9 cellular contexts compared by ENCODE assay signal in the genomic region with DNA sequence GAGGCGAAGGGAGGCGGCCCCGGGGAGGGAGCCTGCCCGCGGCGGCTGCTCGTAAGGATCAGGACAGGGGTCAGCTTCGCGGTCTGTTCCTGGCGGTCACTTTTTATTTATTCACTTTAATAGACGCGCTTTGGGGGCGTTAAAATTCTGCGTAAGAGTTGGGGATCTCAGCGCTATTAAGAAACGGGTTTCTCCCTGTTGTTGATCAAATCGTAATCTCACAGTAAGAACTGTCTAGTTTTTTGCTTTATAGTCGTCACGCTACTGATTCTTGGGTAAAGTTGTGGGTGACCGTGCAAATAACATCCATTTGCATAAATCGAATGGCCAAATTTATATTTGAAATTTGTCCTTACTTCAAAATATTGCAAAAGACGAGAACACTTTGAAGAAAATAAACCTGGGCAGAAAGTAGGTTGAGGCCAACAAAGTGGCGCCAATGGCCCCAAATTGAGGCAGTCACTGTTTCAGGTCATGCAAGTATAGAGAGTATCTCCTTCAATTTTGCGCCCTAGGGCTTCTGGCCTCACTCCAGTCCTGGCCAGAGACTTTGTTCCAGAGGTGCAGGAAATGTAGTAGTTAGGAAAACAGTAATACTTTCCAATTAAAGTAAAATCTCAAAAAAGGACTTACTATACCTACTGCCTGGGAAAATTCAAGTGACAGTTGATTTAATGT. TPM values are rescaled to one million over a fixed set of nuclear protein-coding genes. Genes with fewer than 3 reads are reported as not detected.
DNase-seq lines count a peak whose midpoint lies in the region; ATAC-seq and TF ChIP-seq lines count a peak whose summit lies in the region.
"Had no signal": no experiment of that assay in that cellular context is flagged by ENCODE, and none has a peak within 500 bp of the region (broad histone marks: within the 10 kb centered on the region; RNA-seq: fewer than 3 reads in every experiment).

No MANE protein-coding gene starts in this region.

- peak overlapping the region; percentile 79 for H3K27ac ChIP-seq in mammary epithelial cell (ENCODE audit: insufficient read depth, low read depth, low read length)
- H3K27ac ChIP-seq in left lung: peak overlapping the region; percentile 98
- H3K27ac ChIP-seq in testis: peak overlapping the region; percentile 85 to 92

- H3K4me3 ChIP-seq in GM08714 (ENCODE audit: low read length): peak overlapping the region; percentile 98
- H3K4me3 ChIP-seq in mammary epithelial cell (replicated peaks in 1 of 3; ENCODE audit: insufficient read depth in 1 of 3, low read depth in 2 of 3, low read length in 3 of 3): peak overlapping the region; percentile 90 to 98 (median 93)
- H3K4me3 ChIP-seq in left lung: peak overlapping the region; percentile 74 to 86
- peak overlapping the region; percentile 76 to 86 for H3K4me3 ChIP-seq in testis

- H3K4me1 ChIP-seq in mammary epithelial cell (ENCODE audit: insufficient read depth, low read length) (peaks cover 4% of the 10 kb centered on the region), left lung (peaks cover 8 to 28% of the 10 kb centered on the region in 2 donors), testis (peaks cover 17% of the 10 kb centered on the region)

- BruUV-seq in mammary epithelial cell (replicated peaks; lab: Mats Ljungman, UMichigan): TSS peak; percentile 51

- peak; percentile 22 for ATAC-seq in left lung
- ATAC-seq in GM21786 (IDR thresholded peaks at IDR 0.05; ENCODE audit: unreplicated experiment): no peak

- WGBS in mammary epithelial cell (ENCODE audit: low coverage, missing lambda C conversion rate): under 1% methylated on average over 12 of the region's 24 CpGs
- 1 to 2% methylated on average over 21 to 24 of the region's 24 CpGs for WGBS in testis, 2 donors

- intact Hi-C loops in mammary epithelial cell (cut with micrococcal nuclease) (loop anchor here (1.0 kb wide), 1 partner anchor 61 kb away; no protein-coding TSS in a partner anchor), left lung (cut with DNase I) (no loop called here), testis (cut with DNase I; ENCODE audit: low total_unique reads) (no loop called here)

- H3K79me2 ChIP-seq in mammary epithelial cell (ENCODE audit: insufficient read depth, low read length): peaks cover 60% of the 10 kb centered on the region

- H3K36me3 ChIP-seq in mammary epithelial cell (ENCODE audit: insufficient read depth, low read length) (no peaks in the 10 kb centered on the region), left lung (peaks cover 0 to 10% of the 10 kb centered on the region in 2 donors), testis (ENCODE audit: low read depth, missing control alignments) (no peaks in the 10 kb centered on the region)

- CTCF ChIA-PET in mammary epithelial cell (lab: Charles Lee; ENCODE audit: low non-redundant PET): no interaction called here

- no peak for TF ChIP-seq POLR2A in testis (IDR thresholded peaks at IDR 0.05)

- H3K9ac ChIP-seq in mammary epithelial cell (ENCODE audit: insufficient read depth, low read length): peak overlapping the region; percentile 91

- H3K9me3 ChIP-seq in mammary epithelial cell (replicated peaks; ENCODE audit: insufficient read depth, low read length) (no peaks in the 10 kb centered on the region), left lung (no peaks in the 10 kb centered on the region), testis (no peaks in the 10 kb centered on the region)

- no peaks in the 10 kb centered on the region for H4K20me1 ChIP-seq in mammary epithelial cell (ENCODE audit: insufficient read depth, low read length)

- H2AFZ ChIP-seq in mammary epithelial cell (ENCODE audit: low read depth, low read length): peak overlapping the region; percentile 88

- H3K4me2 ChIP-seq in mammary epithelial cell (ENCODE audit: insufficient read depth, low read depth, low read length): peak overlapping the region; percentile 84

- no peak for TF ChIP-seq CTCF in mammary epithelial cell (conservative IDR thresholded peaks at IDR 0.05 in 1 of 2, IDR thresholded peaks at IDR 0.05 in 1 of 2; ENCODE audit: extremely low read depth in 1 of 2, insufficient read depth in 1 of 2, low read depth in 1 of 2, low read length in 2 of 2)
- no peak for TF ChIP-seq CTCF in left lung (IDR thresholded peaks at IDR 0.05)
- peak in 1 of 3 experiments; percentile 3 for TF ChIP-seq CTCF in testis (IDR thresholded peaks at IDR 0.05)

- dilution Hi-C loops in mammary epithelial cell (cut with HindIII; ENCODE audit: low sequenced_read_pairs): no loop called here

- H3K27me3 ChIP-seq in mammary epithelial cell (ENCODE audit: insufficient read depth, low read length): no peaks in the 10 kb centered on the region
- H3K27me3 ChIP-seq in left lung: no peaks in the 10 kb centered on the region
- H3K27me3 ChIP-seq in testis: no peaks in the 10 kb centered on the region

- DNase-seq in NCI-H146 treated with DMSO at 0.1 percent for 48 hours (lab: John Stamatoyannopoulos, UW; ENCODE audit: unreplicated experiment) (peak; percentile 50), mammary epithelial cell (peak; percentile 47), left lung (peak in 1 of 2 donors; percentile 43), testis (peak; percentile 60), NCI-H510A treated with DMSO at 0.1 percent for 48 hours (lab: John Stamatoyannopoulos, UW) (no peak), T1000 (lab: John Stamatoyannopoulos, UW) (no peak)

- in situ Hi-C loops in mammary epithelial cell (cut with MboI; ENCODE audit: low sequenced_read_pairs in 2 of 2): no loop called here

RNA-seq across cellular contexts. Expression of a gene that starts 1.0 kb away (rescaled TPM):
- total RNA-seq in mammary epithelial cell (10 to 100 TPM; 15.7 to 26.7 TPM), left lung (10 to 100 TPM; 16.0 to 17.4 TPM), testis (10 to 100 TPM; 23.8 to 25.0 TPM)
- polyA plus RNA-seq in mammary epithelial cell (13.3 TPM), testis (ENCODE audit: insufficient read depth, low read depth, low replicate concordance) (16.9 TPM)
- polyA minus RNA-seq in mammary epithelial cell: 3.8 TPM

RNA-seq across cellular contexts. Expression of a gene that starts 40.9 kb away (rescaled TPM):
- total RNA-seq in mammary epithelial cell (not detected), left lung (1 to 10 TPM; 1.7 to 4.6 TPM), testis (1 to 10 TPM; 3.1 to 3.3 TPM)
- polyA plus RNA-seq in mammary epithelial cell (0.05 TPM), testis (ENCODE audit: insufficient read depth, low read depth, low replicate concordance) (9.5 TPM)
- not detected for polyA minus RNA-seq in mammary epithelial cell
- total RNA-seq: activated CD8-positive, alpha-beta memory T cell treated with anti-CD3 and anti-CD28 coated beads for 36 hours had no signal

Comparison
In these comparisons a context has a peak if more than half of its experiments do, and no peak if none do; other contexts are left out.
1. DNase-seq: peak in NCI-H146 treated with DMSO at 0.1 percent for 48 hours (single experiment), mammary epithelial cell (single experiment) and testis (single experiment); none in NCI-H510A treated with DMSO at 0.1 percent for 48 hours (single experiment) and T1000 (single experiment).
2. Peak in every context shown above with its lines, with median percentiles within 50 percentile points of each other: H3K4me3 ChIP-seq and H3K27ac ChIP-seq.